In genomic region chr13:83449666-83450395, GRCh38 we compare ENCODE assay signal across 12 cellular contexts.
DNase-seq lines count a peak whose midpoint lies in the region; ATAC-seq and TF ChIP-seq lines count a peak whose summit lies in the region.
"Had no signal": no experiment of that assay in that cellular context is flagged by ENCODE, and none has a peak within 500 bp of the region (broad histone marks: within the 10 kb centered on the region; RNA-seq: fewer than 3 reads in every experiment).

No MANE protein-coding gene starts in this region.

- H3K9me3 Mint-ChIP-seq in activated naive CD4-positive, alpha-beta T cell treated with anti-CD3 and anti-CD28 coated beads for 36 hours: peaks cover 5% of the 10 kb centered on the region

- no TSS peak for BruUV-seq in Panc1 (replicated peaks; lab: Mats Ljungman, UMichigan)

- TF ChIP-seq CTCF in Panc1 (IDR thresholded peaks at IDR 0.05) (no peak), GM20000 (IDR thresholded peaks at IDR 0.05; ENCODE audit: extremely low read depth, missing control alignments) (no peak), vagina (IDR thresholded peaks at IDR 0.05) (no peak)

- TF ChIP-seq POLR2A in vagina (IDR thresholded peaks at IDR 0.05): no peak

- no peaks in the 10 kb centered on the region for H3K27me3 Mint-ChIP-seq in activated naive CD4-positive, alpha-beta T cell treated with anti-CD3 and anti-CD28 coated beads for 36 hours (ENCODE audit: low read depth)
- H3K27me3 Mint-ChIP-seq: activated T-cell treated with anti-CD3 and anti-CD28 coated beads, Interleukin-2, amount 50 U/mL, for 24 hours; stimulated activated naive B cell treated with anti-CD40 and anti-IgM and Interleukin-4, amounts not matched to agents 10 μg/mL and 1 μg/mL and 100 μg/mL, for 72 hours had no signal

- peak overlapping the region; percentile 1; the same call in 1 of the 2 replicates for H3K27ac ChIP-seq in Panc1 (ENCODE audit: low read length)
- no peak overlapping the region for H3K27ac ChIP-seq in vagina
- H3K27ac ChIP-seq: esophagus muscularis mucosa had no signal

- intact Hi-C loops in Panc1 (cut with micrococcal nuclease; ENCODE audit: unreplicated experiment): no loop called here
- intact Hi-C loops in activated naive CD4-positive, alpha-beta T cell treated with anti-CD3 and anti-CD28 coated beads for 36 hours (cut with micrococcal nuclease): no loop called here
- intact Hi-C loops in vagina (cut with DNase I): no loop called here

- no peaks in the 10 kb centered on the region for H3K4me1 ChIP-seq in Panc1 (ENCODE audit: control insufficient read depth, insufficient read depth, low read length)
- no peaks in the 10 kb centered on the region for H3K4me1 ChIP-seq in vagina
- H3K4me1 ChIP-seq: esophagus muscularis mucosa had no signal

- in situ Hi-C loops in Panc1 (cut with HindIII; ENCODE audit: low pct_unique_long_range_greater_than_20kb, low sequenced_read_pairs): no loop called here

- peak; percentile 3 for DNase-seq in GM04504 (ENCODE audit: low read depth)
- peak; percentile 13 for DNase-seq in Panc1 (ENCODE audit: low read depth, low spot score)
- DNase-seq in fibroblast of gingiva (ENCODE audit: low read depth): peak; percentile 32
- DNase-seq in skeletal muscle cell (ENCODE audit: low read depth): peak; percentile 66
- no peak for DNase-seq in GM20000 (ENCODE audit: low spot score)
- DNase-seq in activated naive CD4-positive, alpha-beta T cell treated with anti-CD3 and anti-CD28 coated beads for 36 hours: no peak
- DNase-seq in vagina (ENCODE audit: extremely low spot score in 2 of 2): no peak
- DNase-seq: activated T-cell treated with anti-CD3 and anti-CD28 coated beads, Interleukin-2, amount 50 U/mL, for 24 hours; DMS153; stimulated activated CD4-positive, alpha-beta T cell treated with anti-CD3 and anti-CD28 coated beads, Interleukin-1b, Interleukin-23, amount 100 ng/mL, for 48 hours; stimulated activated naive B cell treated with anti-CD40 and anti-IgM and Interleukin-4, amounts not matched to agents 10 μg/mL and 1 μg/mL and 100 μg/mL, for 72 hours had no signal

- H3K27ac Mint-ChIP-seq in activated naive CD4-positive, alpha-beta T cell treated with anti-CD3 and anti-CD28 coated beads for 36 hours: no peak overlapping the region
- H3K27ac Mint-ChIP-seq: activated T-cell treated with anti-CD3 and anti-CD28 coated beads, Interleukin-2, amount 50 U/mL, for 24 hours; stimulated activated naive B cell treated with anti-CD40 and anti-IgM and Interleukin-4, amounts not matched to agents 10 μg/mL and 1 μg/mL and 100 μg/mL, for 72 hours had no signal

- H3K36me3 ChIP-seq in Panc1 (ENCODE audit: control insufficient read depth, insufficient read depth, low read length) (no peaks in the 10 kb centered on the region), vagina (no peaks in the 10 kb centered on the region)
- H3K36me3 ChIP-seq: esophagus muscularis mucosa had no signal

- H3K4me1 Mint-ChIP-seq in activated naive CD4-positive, alpha-beta T cell treated with anti-CD3 and anti-CD28 coated beads for 36 hours (ENCODE audit: low read depth): no peaks in the 10 kb centered on the region
- H3K4me1 Mint-ChIP-seq: stimulated activated naive B cell treated with anti-CD40 and anti-IgM and Interleukin-4, amounts not matched to agents 10 μg/mL and 1 μg/mL and 100 μg/mL, for 72 hours had no signal

- H3K4me3 ChIP-seq in Panc1 (ENCODE audit: low read depth in 2 of 2, low read length in 2 of 2): no peak overlapping the region
- no peak overlapping the region for H3K4me3 ChIP-seq in skeletal muscle cell (ENCODE audit: low read depth, low read length)
- H3K4me3 ChIP-seq in vagina: no peak overlapping the region
- H3K4me3 ChIP-seq: esophagus muscularis mucosa had no signal

- CTCF ChIA-PET in Panc1 (lab: Charles Lee): no interaction called here
- CTCF ChIA-PET in activated naive CD4-positive, alpha-beta T cell treated with anti-CD3 and anti-CD28 coated beads for 36 hours (lab: Charles Lee): interaction anchor here (1.0 kb wide), 1 partner anchor 11 kb away, joined by 3 read pairs; no protein-coding TSS in a partner anchor

- no peak overlapping the region for H3K4me3 Mint-ChIP-seq in activated naive CD4-positive, alpha-beta T cell treated with anti-CD3 and anti-CD28 coated beads for 36 hours
- H3K4me3 Mint-ChIP-seq: activated T-cell treated with anti-CD3 and anti-CD28 coated beads, Interleukin-2, amount 50 U/mL, for 24 hours; stimulated activated naive B cell treated with anti-CD40 and anti-IgM and Interleukin-4, amounts not matched to agents 10 μg/mL and 1 μg/mL and 100 μg/mL, for 72 hours had no signal

- ATAC-seq in Panc1: peak; percentile 74
- ATAC-seq: stimulated activated naive B cell treated with anti-CD40 and anti-IgM and Interleukin-4, amounts not matched to agents 10 μg/mL and 1 μg/mL and 100 μg/mL, for 72 hours had no signal

- no peaks in the 10 kb centered on the region for H3K9me3 ChIP-seq in Panc1 (ENCODE audit: control insufficient read depth, insufficient read depth, low read depth, low read length)
- H3K9me3 ChIP-seq in vagina: no peaks in the 10 kb centered on the region
- H3K9me3 ChIP-seq: esophagus muscularis mucosa had no signal

- H3K36me3 Mint-ChIP-seq in activated naive CD4-positive, alpha-beta T cell treated with anti-CD3 and anti-CD28 coated beads for 36 hours (ENCODE audit: low read depth): no peaks in the 10 kb centered on the region
- H3K36me3 Mint-ChIP-seq: stimulated activated naive B cell treated with anti-CD40 and anti-IgM and Interleukin-4, amounts not matched to agents 10 μg/mL and 1 μg/mL and 100 μg/mL, for 72 hours had no signal

- H3K27me3 ChIP-seq in Panc1 (ENCODE audit: control insufficient read depth, insufficient read depth, low read length): no peaks in the 10 kb centered on the region
- H3K27me3 ChIP-seq in vagina: no peaks in the 10 kb centered on the region
- H3K27me3 ChIP-seq: esophagus muscularis mucosa had no signal

- POLR2A ChIA-PET in Panc1 (lab: Charles Lee): interaction anchor here (0.6 to 0.7 kb wide), 2 partner anchors 38 to 125 kb away, joined by 3 to 6 read pairs; no protein-coding TSS in a partner anchor

Comparison
In these comparisons a context has a peak if more than half of its experiments do, and no peak if none do; other contexts are left out.
1. DNase-seq: peak in GM04504 (single experiment), Panc1 (single experiment), fibroblast of gingiva (single experiment) and skeletal muscle cell (single experiment); none in GM20000 (single experiment), activated naive CD4-positive, alpha-beta T cell treated with anti-CD3 and anti-CD28 coated beads for 36 hours (single experiment) and vagina (0 of 2).